19 cellular contexts compared by ENCODE assay signal in genomic region chr12:131205534-131205933, GRCh38.
"Had no signal": no experiment of that assay in that cellular context is flagged by ENCODE, and none has a peak within 500 bp of the region (broad histone marks: within the 10 kb centered on the region; RNA-seq: fewer than 3 reads in every experiment).

No MANE protein-coding gene starts in this region.

- H3K4me3 Mint-ChIP-seq: activated B cell treated with CpG ODN at 0.5 μM for 24 hours; activated CD8-positive, alpha-beta T cell treated with anti-CD3 and anti-CD28 coated beads, Interleukin-2, amount 10 ng/mL, durations not matched to agents 7 days and 5 days; activated naive CD4-positive, alpha-beta T cell treated with anti-CD3 and anti-CD28 coated beads, Interleukin-2, amount 50 U/mL, for 24 hours; effector memory CD8-positive, alpha-beta T cell; neural crest cell; stimulated activated memory B cell treated with anti-CD40 and anti-IgM and Interleukin-4, amounts not matched to agents 10 μg/mL and 1 μg/mL and 100 μg/mL, for 72 hours; T-cell had no signal

- H3K27me3 Mint-ChIP-seq: activated naive CD4-positive, alpha-beta T cell treated with anti-CD3 and anti-CD28 coated beads, Interleukin-2, amount 50 U/mL, for 24 hours had no signal

- ATAC-seq: activated CD8-positive, alpha-beta T cell treated with anti-CD3 and anti-CD28 coated beads, Interleukin-2, amount 10 ng/mL, durations not matched to agents 7 days and 5 days; effector memory CD8-positive, alpha-beta T cell; right lobe of liver; stimulated activated memory B cell treated with anti-CD40 and anti-IgM and Interleukin-4, amounts not matched to agents 10 μg/mL and 1 μg/mL and 100 μg/mL, for 72 hours; T-cell had no signal

- H3K4me3 ChIP-seq: breast epithelium, hepatocyte, right lobe of liver, thoracic aorta, upper lobe of left lung had no signal

- H3K27ac Mint-ChIP-seq: activated B cell treated with CpG ODN at 0.5 μM for 24 hours; activated CD8-positive, alpha-beta T cell treated with anti-CD3 and anti-CD28 coated beads, Interleukin-2, amount 10 ng/mL, durations not matched to agents 7 days and 5 days; activated naive CD4-positive, alpha-beta T cell treated with anti-CD3 and anti-CD28 coated beads, Interleukin-2, amount 50 U/mL, for 24 hours; effector memory CD8-positive, alpha-beta T cell; stimulated activated memory B cell treated with anti-CD40 and anti-IgM and Interleukin-4, amounts not matched to agents 10 μg/mL and 1 μg/mL and 100 μg/mL, for 72 hours; T-cell had no signal

- H3K36me3 Mint-ChIP-seq: activated naive CD4-positive, alpha-beta T cell treated with anti-CD3 and anti-CD28 coated beads, Interleukin-2, amount 50 U/mL, for 24 hours; stimulated activated memory B cell treated with anti-CD40 and anti-IgM and Interleukin-4, amounts not matched to agents 10 μg/mL and 1 μg/mL and 100 μg/mL, for 72 hours; T-cell had no signal

- H3K27me3 ChIP-seq: hepatocyte, right lobe of liver, upper lobe of left lung had no signal

- H3K4me1 Mint-ChIP-seq: activated B cell treated with CpG ODN at 0.5 μM for 24 hours; neural crest cell; stimulated activated memory B cell treated with anti-CD40 and anti-IgM and Interleukin-4, amounts not matched to agents 10 μg/mL and 1 μg/mL and 100 μg/mL, for 72 hours had no signal

- H3K36me3 ChIP-seq: breast epithelium, right lobe of liver, thoracic aorta, upper lobe of left lung had no signal

- DNase-seq: activated B cell treated with CpG ODN at 0.5 μM for 24 hours; activated CD4-positive, alpha-beta T cell treated with anti-CD3 and anti-CD28 coated beads for 4 hours; activated CD8-positive, alpha-beta memory T cell treated with anti-CD3 and anti-CD28 coated beads, Interleukin-2, amount 50 U/mL, for 48 hours; activated CD8-positive, alpha-beta T cell treated with anti-CD3 and anti-CD28 coated beads, Interleukin-2, amount 10 ng/mL, durations not matched to agents 7 days and 5 days; activated gamma-delta T cell; cerebellar nuclear complex; dermis blood vessel endothelial cell; effector memory CD8-positive, alpha-beta T cell; midbrain; right lobe of liver; stimulated activated CD4-positive, alpha-beta T cell treated with anti-CD3 and anti-CD28 coated beads, Interleukin-4, amount 100 ng/mL, for 4 hours had no signal

- H3K9me3 Mint-ChIP-seq: activated B cell treated with CpG ODN at 0.5 μM for 24 hours; activated naive CD4-positive, alpha-beta T cell treated with anti-CD3 and anti-CD28 coated beads, Interleukin-2, amount 50 U/mL, for 24 hours; effector memory CD8-positive, alpha-beta T cell; neural crest cell; stimulated activated memory B cell treated with anti-CD40 and anti-IgM and Interleukin-4, amounts not matched to agents 10 μg/mL and 1 μg/mL and 100 μg/mL, for 72 hours; T-cell had no signal
